8 cellular contexts compared by ENCODE assay signal in genomic region chr19:16078311-16078758, GRCh38. TPM values are rescaled to one million over a fixed set of nuclear protein-coding genes. Genes with fewer than 3 reads are reported as not detected.
DNase-seq lines count a peak whose midpoint lies in the region; ATAC-seq and TF ChIP-seq lines count a peak whose summit lies in the region.

No MANE protein-coding gene starts in this region.

- peak overlapping the region; percentile 96 for H3K27ac Mint-ChIP-seq in T-helper 1 cell treated with Interleukin-12 subunit alpha and Interleukin-12 subunit beta and Interleukin-4 antibody, amounts not matched to agents 30 μg/mL and 1 μg/mL, for 36 hours

- no peaks in the 10 kb centered on the region for H3K9me2 ChIP-seq in neural cell (ENCODE audit: insufficient read depth, low read length)

- no peaks in the 10 kb centered on the region for H3K9me3 Mint-ChIP-seq in T-helper 1 cell treated with Interleukin-12 subunit alpha and Interleukin-12 subunit beta and Interleukin-4 antibody, amounts not matched to agents 30 μg/mL and 1 μg/mL, for 36 hours

- no peak for TF ChIP-seq EP300 in neural cell (conservative IDR thresholded peaks at IDR 0.05; ENCODE audit: poor library complexity, severe bottlenecking)

- H3K27me3 ChIP-seq in neural cell (ENCODE audit: insufficient read depth, low read depth, low read length), result no peaks in the 10 kb centered on the region

- TF ChIP-seq RAD21 in neural cell (conservative IDR thresholded peaks at IDR 0.05), result no peak

- ATAC-seq in GM21360 (IDR thresholded peaks at IDR 0.05; ENCODE audit: unreplicated experiment), result no peak
- no peak for ATAC-seq in GM21381 (IDR thresholded peaks at IDR 0.05; ENCODE audit: unreplicated experiment)

- H3K36me3 ChIP-seq in neural cell (ENCODE audit: insufficient read depth, low read length), result no peaks in the 10 kb centered on the region

- H3F3A ChIP-seq in neural cell (ENCODE audit: insufficient read depth, low read length, poor library complexity, severe bottlenecking), result peaks cover 6% of the 10 kb centered on the region

- peaks cover 66% of the 10 kb centered on the region for H3K4me1 Mint-ChIP-seq in T-helper 1 cell treated with Interleukin-12 subunit alpha and Interleukin-12 subunit beta and Interleukin-4 antibody, amounts not matched to agents 30 μg/mL and 1 μg/mL, for 36 hours (ENCODE audit: low read depth)

- H3K27ac ChIP-seq in neural cell (ENCODE audit: low read length), result peak overlapping the region; percentile 88

- no peak overlapping the region for H2AFZ ChIP-seq in neural cell (ENCODE audit: low read depth, low read length)

- peaks cover 39% of the 10 kb centered on the region for H3K79me2 ChIP-seq in neural cell (replicated peaks; ENCODE audit: insufficient read depth, low read length)

- peaks cover 46% of the 10 kb centered on the region for H3K36me3 Mint-ChIP-seq in T-helper 1 cell treated with Interleukin-12 subunit alpha and Interleukin-12 subunit beta and Interleukin-4 antibody, amounts not matched to agents 30 μg/mL and 1 μg/mL, for 36 hours (ENCODE audit: low read depth)

- H4K20me1 ChIP-seq in neural cell (ENCODE audit: insufficient read depth), result no peaks in the 10 kb centered on the region

- no peaks in the 10 kb centered on the region for H3K27me3 Mint-ChIP-seq in T-helper 1 cell treated with Interleukin-12 subunit alpha and Interleukin-12 subunit beta and Interleukin-4 antibody, amounts not matched to agents 30 μg/mL and 1 μg/mL, for 36 hours (ENCODE audit: low read depth)

- DNase-seq in T-helper 1 cell (no peak), epithelial cell of esophagus (ENCODE audit: low read depth) (peak; percentile 87), GM19240 (ENCODE audit: insufficient read length, low spot score) (no peak)

- H3K4me2 ChIP-seq in neural cell (ENCODE audit: low read length), result peak overlapping the region; percentile 73

- peak overlapping the region; percentile 98 for H3K4me3 ChIP-seq in WI38 (ENCODE audit: low read depth, low read length)
- peak overlapping the region; percentile 74 for H3K4me3 ChIP-seq in epithelial cell of esophagus (ENCODE audit: low read length)
- H3K4me3 ChIP-seq in neural cell (ENCODE audit: low read length), result peak overlapping the region; percentile 93

- H3K9ac ChIP-seq in neural cell (ENCODE audit: low read length), result peak overlapping the region; percentile 96

- no peak for TF ChIP-seq CTCF in WI38 (IDR thresholded peaks at IDR 0.05; ENCODE audit: low read depth, low read length)
- no peak for TF ChIP-seq CTCF in epithelial cell of esophagus (IDR thresholded peaks at IDR 0.05; ENCODE audit: insufficient read depth, low read depth, low read length, missing control alignments)
- TF ChIP-seq CTCF in neural cell (IDR thresholded peaks at IDR 0.05; ENCODE audit: poor library complexity, severe bottlenecking), result no peak

- no peaks in the 10 kb centered on the region for H3K9me3 ChIP-seq in neural cell (ENCODE audit: low read length)

- peak overlapping the region; percentile 86 for H3K4me3 Mint-ChIP-seq in T-helper 1 cell treated with Interleukin-12 subunit alpha and Interleukin-12 subunit beta and Interleukin-4 antibody, amounts not matched to agents 30 μg/mL and 1 μg/mL, for 36 hours

TF ChIP-seq in neural cell, 6 proteins besides CTCF, POLR2A, EP300 and RAD21:
- TF ChIP-seq POLR2AphosphoS5 (IDR thresholded peaks at IDR 0.05) (no peak), TAF1 (IDR thresholded peaks at IDR 0.05; ENCODE audit: low read depth) (no peak), EZH2 (IDR thresholded peaks at IDR 0.05; ENCODE audit: borderline replicate concordance, insufficient read depth, low read length, poor library complexity, severe bottlenecking) (no peak), SMC3 (conservative IDR thresholded peaks at IDR 0.05; ENCODE audit: poor library complexity) (no peak), MXI1 (conservative IDR thresholded peaks at IDR 0.05; ENCODE audit: poor library complexity, severe bottlenecking) (no peak), REST (IDR thresholded peaks at IDR 0.05; ENCODE audit: borderline replicate concordance) (no peak)

RNA-seq across cellular contexts. Expression of gene TPM4, which starts 2.0 kb away (rescaled TPM):
- polyA plus RNA-seq in neural cell, result 119 and 129 TPM in 2 replicates
- 112 and 122 TPM in 2 replicates for polyA minus RNA-seq in neural cell

RNA-seq across cellular contexts. Expression of gene RAB8A, which starts 33.4 kb away (rescaled TPM):
- 27.5 and 29.8 TPM in 2 replicates for polyA plus RNA-seq in neural cell
- 44.6 and 48.5 TPM in 2 replicates for polyA minus RNA-seq in neural cell
